In the genomic region with DNA sequence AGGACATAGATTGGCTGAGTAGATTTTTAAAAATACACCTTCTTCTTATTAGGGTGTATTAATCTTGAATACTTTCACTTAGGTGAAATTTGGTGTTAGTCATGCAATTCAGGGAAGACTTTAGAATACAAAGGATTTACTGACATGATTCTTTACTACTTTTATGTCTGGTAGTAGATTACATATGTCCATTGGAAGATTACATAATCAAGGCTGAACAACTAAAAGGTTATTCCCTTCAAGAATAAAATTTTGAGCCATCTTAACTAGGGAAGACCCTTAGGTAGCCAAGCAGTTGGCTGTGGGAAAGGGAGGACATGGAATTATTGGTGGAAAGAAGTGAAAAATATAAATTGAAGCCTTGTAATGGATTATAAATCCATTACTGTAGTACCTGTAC, we compare ENCODE assay signal across 2 cellular contexts.
TF ChIP-seq lines count a peak whose summit lies in the region.

No MANE protein-coding gene starts in this region.

TF ChIP-seq in HepG2, 621 proteins besides CTCF, POLR2A, EP300 and RAD21:
- TF ChIP-seq ATF6 (CRISPR knock-in tag; conservative IDR thresholded peaks at IDR 0.05) (no peak), CEBPB (IDR thresholded peaks at IDR 0.05; ENCODE audit: borderline replicate concordance, low read depth, low read length) (peak; percentile 65), ATF7 (IDR thresholded peaks at IDR 0.05) (peak; percentile 35; the same call in 1 of the 2 replicates), ATF7 (CRISPR knock-in tag; IDR thresholded peaks at IDR 0.05) (no peak)

TF ChIP-seq in K562, 482 proteins besides CTCF, POLR2A, EP300 and RAD21 (continued from another document):
- TF ChIP-seq MYC (IDR thresholded peaks at IDR 0.05; ENCODE audit: low read depth, low read length) (no peak), MYC (CRISPR knock-in tag; IDR thresholded peaks at IDR 0.05; ENCODE audit: borderline replicate concordance, low read depth) (no peak), TEAD1 (CRISPR knock-in tag; IDR thresholded peaks at IDR 0.05) (no peak), CEBPG (CRISPR knock-in tag; IDR thresholded peaks at IDR 0.05) (no peak), CEBPG (tag; conservative IDR thresholded peaks at IDR 0.05 in 1 of 2, IDR thresholded peaks at IDR 0.05 in 1 of 2) (peak; percentile 45 to 89; a peak in 3 of 4 replicates), C11orf30 (IDR thresholded peaks at IDR 0.05; ENCODE audit: low read depth) (no peak), SMARCE1 (IDR thresholded peaks at IDR 0.05) (no peak), POLR3G (IDR thresholded peaks at IDR 0.05; ENCODE audit: extremely low read depth, insufficient read length, insufficient replicate concordance) (no peak), ZNF696 (CRISPR knock-in tag; conservative IDR thresholded peaks at IDR 0.05) (no peak), JUND (IDR thresholded peaks at IDR 0.05; ENCODE audit: borderline replicate concordance, low read depth, low read length) (no peak), JUND (tag; IDR thresholded peaks at IDR 0.05; ENCODE audit: borderline replicate concordance, low read depth, low read length) (no peak), HEY1 (CRISPR knock-in tag; IDR thresholded peaks at IDR 0.05; ENCODE audit: borderline replicate concordance) (no peak), ZNF511 (CRISPR knock-in tag; IDR thresholded peaks at IDR 0.05) (no peak), CHD1 (IDR thresholded peaks at IDR 0.05; ENCODE audit: low read length) (no peak), KLF10 (CRISPR knock-in tag; IDR thresholded peaks at IDR 0.05) (no peak), WHSC1 (IDR thresholded peaks at IDR 0.05; ENCODE audit: low read length) (no peak), BRCA1 (IDR thresholded peaks at IDR 0.05) (no peak), BRCA1 (CRISPR knock-in tag; IDR thresholded peaks at IDR 0.05) (no peak), ZNF174 (CRISPR knock-in tag; IDR thresholded peaks at IDR 0.05) (no peak), ATF3 (IDR thresholded peaks at IDR 0.05) (0 out of 2 replicates have a peak, but pooled peaks have one; percentile 14), ATF3 (CRISPR knock-in tag; conservative IDR thresholded peaks at IDR 0.05) (no peak), CBX3 (IDR thresholded peaks at IDR 0.05; ENCODE audit: borderline replicate concordance in 1 of 2, low read length in 2 of 2) (no peak), SPI1 (IDR thresholded peaks at IDR 0.05; ENCODE audit: borderline replicate concordance, low read depth, low read length) (no peak)
TF ChIP-seq in K562: peak in this region for 3.
